ENCODE assay signal across 19 cellular contexts in genomic region chr15:98330692-98331435, GRCh38.
"Had no signal": no experiment of that assay in that cellular context is flagged by ENCODE, and none has a peak within 500 bp of the region (broad histone marks: within the 10 kb centered on the region; RNA-seq: fewer than 3 reads in every experiment).

No MANE protein-coding gene starts in this region.

- DNase-seq: activated CD4-positive, alpha-beta T cell treated with anti-CD3 and anti-CD28 coated beads, Interleukin-2, amount 10 ng/mL, durations not matched to agents 24 days and 14 days; activated CD4-positive, CD25-positive, alpha-beta regulatory T cell; activated CD8-positive, alpha-beta memory T cell treated with anti-CD3 and anti-CD28 coated beads, Interleukin-2, amount 50 U/mL, for 48 hours; activated naive CD8-positive, alpha-beta T cell treated with anti-CD3 and anti-CD28 coated beads, Interleukin-2, amount 10 ng/mL, durations not matched to agents 7 days and 5 days; activated T-cell treated with anti-CD3 and anti-CD28 coated beads, Interleukin-2, amount 50 U/mL, for 72 hours; anterior cingulate cortex; brain microvascular endothelial cell; effector memory CD4-positive, alpha-beta T cell; foreskin fibroblast; glutamatergic neuron; hypothalamus; mesendoderm; natural killer cell; occipital lobe; stimulated activated CD4-positive, alpha-beta T cell treated with anti-CD3 and anti-CD28 coated beads, Interleukin-15, amount 100 ng/mL, for 24 hours; stimulated activated CD4-positive, alpha-beta T cell treated with anti-CD3 and anti-CD28 coated beads, Interleukin-4, amount 100 ng/mL, for 1 hour; stimulated activated naive B cell treated with anti-CD40 and anti-IgM and Interleukin-4, amounts not matched to agents 10 μg/mL and 1 μg/mL and 100 μg/mL, for 72 hours; thyroid gland had no signal

- H3K36me3 Mint-ChIP-seq: activated naive CD8-positive, alpha-beta T cell treated with anti-CD3 and anti-CD28 coated beads, Interleukin-2, amount 10 ng/mL, durations not matched to agents 7 days and 5 days; natural killer cell; stimulated activated naive B cell treated with anti-CD40 and anti-IgM and Interleukin-4, amounts not matched to agents 10 μg/mL and 1 μg/mL and 100 μg/mL, for 72 hours had no signal

- H3K9me3 Mint-ChIP-seq: activated CD4-positive, alpha-beta T cell treated with anti-CD3 and anti-CD28 coated beads, Interleukin-2, amount 10 ng/mL, durations not matched to agents 24 days and 14 days; activated naive CD8-positive, alpha-beta T cell treated with anti-CD3 and anti-CD28 coated beads, Interleukin-2, amount 10 ng/mL, durations not matched to agents 7 days and 5 days; activated T-cell treated with anti-CD3 and anti-CD28 coated beads, Interleukin-2, amount 50 U/mL, for 72 hours; natural killer cell had no signal

- H3K4me3 Mint-ChIP-seq: activated CD4-positive, alpha-beta T cell treated with anti-CD3 and anti-CD28 coated beads, Interleukin-2, amount 10 ng/mL, durations not matched to agents 24 days and 14 days; activated naive CD8-positive, alpha-beta T cell treated with anti-CD3 and anti-CD28 coated beads, Interleukin-2, amount 10 ng/mL, durations not matched to agents 7 days and 5 days; activated T-cell treated with anti-CD3 and anti-CD28 coated beads, Interleukin-2, amount 50 U/mL, for 72 hours; natural killer cell; stimulated activated naive B cell treated with anti-CD40 and anti-IgM and Interleukin-4, amounts not matched to agents 10 μg/mL and 1 μg/mL and 100 μg/mL, for 72 hours had no signal

- H3K9me3 ChIP-seq: thyroid gland had no signal

- H3K36me3 ChIP-seq: brain microvascular endothelial cell, thyroid gland had no signal

- H3K4me3 ChIP-seq: skin epidermis, thyroid gland had no signal

- H3K4me1 Mint-ChIP-seq: activated CD4-positive, alpha-beta T cell treated with anti-CD3 and anti-CD28 coated beads, Interleukin-2, amount 10 ng/mL, durations not matched to agents 24 days and 14 days; activated naive CD8-positive, alpha-beta T cell treated with anti-CD3 and anti-CD28 coated beads, Interleukin-2, amount 10 ng/mL, durations not matched to agents 7 days and 5 days; natural killer cell; stimulated activated naive B cell treated with anti-CD40 and anti-IgM and Interleukin-4, amounts not matched to agents 10 μg/mL and 1 μg/mL and 100 μg/mL, for 72 hours had no signal

- H3K27ac Mint-ChIP-seq: activated CD4-positive, alpha-beta T cell treated with anti-CD3 and anti-CD28 coated beads, Interleukin-2, amount 10 ng/mL, durations not matched to agents 24 days and 14 days; activated naive CD8-positive, alpha-beta T cell treated with anti-CD3 and anti-CD28 coated beads, Interleukin-2, amount 10 ng/mL, durations not matched to agents 7 days and 5 days; activated T-cell treated with anti-CD3 and anti-CD28 coated beads, Interleukin-2, amount 50 U/mL, for 72 hours; natural killer cell; stimulated activated naive B cell treated with anti-CD40 and anti-IgM and Interleukin-4, amounts not matched to agents 10 μg/mL and 1 μg/mL and 100 μg/mL, for 72 hours had no signal

- H3K27me3 ChIP-seq: brain microvascular endothelial cell, thyroid gland had no signal

- ATAC-seq: activated T-cell treated with anti-CD3 and anti-CD28 coated beads, Interleukin-2, amount 50 U/mL, for 72 hours; natural killer cell; stimulated activated naive B cell treated with anti-CD40 and anti-IgM and Interleukin-4, amounts not matched to agents 10 μg/mL and 1 μg/mL and 100 μg/mL, for 72 hours had no signal

- H3K27ac ChIP-seq: brain microvascular endothelial cell, skin epidermis, thyroid gland had no signal
